In the genomic region with DNA sequence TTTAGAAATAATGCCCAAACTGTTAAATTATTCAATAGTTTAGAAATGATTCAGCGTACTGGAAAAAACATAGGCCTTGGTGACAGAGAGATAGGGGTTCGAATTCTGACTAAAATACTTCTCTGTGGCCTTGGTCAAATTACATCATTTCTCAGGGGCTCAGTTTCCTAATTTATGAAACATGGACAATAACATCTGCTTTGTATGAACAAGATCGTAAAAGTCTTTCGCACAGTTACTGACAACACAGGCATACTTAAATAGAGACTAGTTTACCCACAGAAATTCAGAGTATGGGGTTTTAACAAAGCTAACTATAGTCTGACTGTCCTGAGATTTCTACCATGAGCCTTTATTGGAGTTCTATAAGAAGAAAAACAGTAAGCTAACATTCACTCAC, we compare ENCODE assay signal across 19 cellular contexts.
"Had no signal": no experiment of that assay in that cellular context is flagged by ENCODE, and none has a peak within 500 bp of the region (broad histone marks: within the 10 kb centered on the region; RNA-seq: fewer than 3 reads in every experiment).

No MANE protein-coding gene starts in this region.

- H3K27ac ChIP-seq: KMS-11, RWPE1 had no signal

- H3K4me3 ChIP-seq: K562 had no signal

- H3K4me2 ChIP-seq: KMS-11 had no signal

- DNase-seq: Kasumi-1, NCI-H1048, NCI-H1105, NCI-H1417 treated with DMSO at 0.1 percent for 48 hours, NCI-H187, NCI-H2029, NCI-H2081 treated with DMSO at 0.1 percent for 48 hours, NCI-H2171, NCI-H226, NCI-H446, NCI-H510A, NCI-H524 treated with DMSO at 0.1 percent for 48 hours, NCI-H69, NCI-H774, PC-3, SHP77 had no signal

- H3K9ac ChIP-seq: KMS-11 had no signal
